Comparison of ENCODE assay signal across 22 cellular contexts in the genomic region with DNA sequence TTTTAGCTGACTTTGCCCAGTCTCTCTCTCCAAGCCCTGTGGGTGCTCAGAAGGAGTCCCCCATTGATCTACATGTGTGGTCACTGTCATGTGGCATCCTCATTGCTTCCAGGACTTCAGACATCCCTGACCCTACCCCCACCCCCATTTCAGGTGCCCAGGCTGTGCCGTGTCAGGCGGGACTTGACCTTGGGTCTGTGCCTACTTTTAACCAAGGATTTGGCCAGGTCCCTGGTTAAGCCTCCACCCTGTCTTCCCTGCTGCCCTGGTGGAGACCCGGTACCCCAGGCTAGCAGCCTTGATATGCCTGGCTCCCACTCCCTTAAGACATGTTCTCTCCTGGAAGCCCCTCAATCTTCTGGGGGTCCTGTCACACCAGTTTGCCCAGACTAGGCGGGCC. TPM values are rescaled to one million over a fixed set of nuclear protein-coding genes. Genes with fewer than 3 reads are reported as not detected.
"Had no signal": no experiment of that assay in that cellular context is flagged by ENCODE, and none has a peak within 500 bp of the region (broad histone marks: within the 10 kb centered on the region; RNA-seq: fewer than 3 reads in every experiment).

No MANE protein-coding gene starts in this region.

- ATAC-seq: gastroesophageal sphincter; left colon; left ventricle myocardium superior; stimulated activated naive CD8-positive, alpha-beta T cell treated with anti-CD3 and anti-CD28 coated beads, Interleukin-15, Interleukin-2, amounts not matched to agents 100 U/mL and 50 U/mL, for 24 hours had no signal

- DNase-seq: dermis blood vessel endothelial cell; esophagus squamous epithelium; foreskin fibroblast; glutamatergic neuron; left colon; left ventricle myocardium superior; mesenchymal stem cell; midbrain; nephron progenitor cell; small intestine; stimulated activated CD4-positive, alpha-beta T cell treated with anti-CD3 and anti-CD28 coated beads, Interleukin-12 subunit alpha, Interleukin-12 subunit beta, amount 100 ng/mL, for 4 hours; stimulated activated naive CD8-positive, alpha-beta T cell treated with anti-CD3 and anti-CD28 coated beads, Interleukin-15, Interleukin-2, amounts not matched to agents 100 U/mL and 50 U/mL, for 24 hours; thyroid gland had no signal

- H3K27ac Mint-ChIP-seq: nephron progenitor cell, type B pancreatic cell had no signal

- H3K4me3 Mint-ChIP-seq: nephron progenitor cell, type B pancreatic cell had no signal

- H3K4me3 ChIP-seq: esophagus squamous epithelium, gastroesophageal sphincter, lung, suprapubic skin, thyroid gland had no signal

- H3K9me3 ChIP-seq: esophagus squamous epithelium, gastroesophageal sphincter, neutrophil, suprapubic skin, thyroid gland had no signal

- H3K27ac ChIP-seq: esophagus squamous epithelium, gastroesophageal sphincter, neutrophil, suprapubic skin, thyroid gland had no signal

- H3K9me3 Mint-ChIP-seq: nephron progenitor cell, type B pancreatic cell had no signal

- H3K27me3 ChIP-seq: esophagus squamous epithelium, gastroesophageal sphincter, neutrophil, suprapubic skin, thyroid gland had no signal

- H3K36me3 ChIP-seq: neutrophil, suprapubic skin, thyroid gland had no signal

RNA-seq across cellular contexts. Expression of gene PRF1, which starts 31.3 kb away (rescaled TPM):
- total RNA-seq: dermis blood vessel endothelial cell, epithelial cell of proximal tubule, kidney epithelial cell, osteoblast, pulmonary artery endothelial cell had no signal
